In genomic region chr10:110413903-110414562, GRCh38 we compare ENCODE assay signal across 8 cellular contexts.
DNase-seq lines count a peak whose midpoint lies in the region; ATAC-seq lines count a peak whose summit lies in the region.

No MANE protein-coding gene starts in this region.

- ATAC-seq in GM18508 (IDR thresholded peaks at IDR 0.05; ENCODE audit: insufficient read depth, unreplicated experiment) (peak; percentile 7), HG02571 (IDR thresholded peaks at IDR 0.05; ENCODE audit: unreplicated experiment) (peak; percentile 5), Right ventricle myocardium inferior (no peak), HG03108 (IDR thresholded peaks at IDR 0.05; ENCODE audit: unreplicated experiment) (no peak)

- intact Hi-C loops in Right ventricle myocardium inferior (cut with DNase I): no loop called here

- DNase-seq in NAMALWA (ENCODE audit: low spot score): peak; percentile 59
- peak; percentile 34 for DNase-seq in kidney tubule cell (ENCODE audit: low spot score)
- DNase-seq in effector CD4-positive, alpha-beta T cell: no peak
- no peak for DNase-seq in Right ventricle myocardium inferior (ENCODE audit: missing footprints)
- DNase-seq in DMS53 treated with DMSO at 0.1 percent for 48 hours (lab: John Stamatoyannopoulos, UW; ENCODE audit: unreplicated experiment): no peak

Comparison
In these comparisons a context has a peak if more than half of its experiments do, and no peak if none do; other contexts are left out.
1. ATAC-seq: peak in GM18508 (single experiment) and HG02571 (single experiment); none in Right ventricle myocardium inferior (single experiment) and HG03108 (single experiment).
2. DNase-seq: peak in NAMALWA (single experiment) and kidney tubule cell (single experiment); none in effector CD4-positive, alpha-beta T cell (single experiment), Right ventricle myocardium inferior (single experiment) and DMS53 treated with DMSO at 0.1 percent for 48 hours (single experiment).